ENCODE assay signal across 10 cellular contexts in genomic region chr6:163338671-163339405, GRCh38.
DNase-seq lines count a peak whose midpoint lies in the region; ATAC-seq, FAIRE-seq and TF ChIP-seq lines count a peak whose summit lies in the region.
"Had no signal": no experiment of that assay in that cellular context is flagged by ENCODE, and none has a peak within 500 bp of the region (broad histone marks: within the 10 kb centered on the region; RNA-seq: fewer than 3 reads in every experiment).

No MANE protein-coding gene starts in this region.

- H3K27ac ChIP-seq in SJSA1 (peak overlapping the region; percentile 70), PC-3 (ENCODE audit: low read length) (no peak overlapping the region)

- H3K9ac ChIP-seq in PC-3 (ENCODE audit: low read length) = no peak overlapping the region

- peaks cover 0 to 8% of the 10 kb centered on the region in 2 donors for H3K27me3 Mint-ChIP-seq in natural killer cell treated with Interleukin-12 subunit alpha and Interleukin-12 subunit beta and Interleukin-15 and Interleukin-18, amount 100 ng/mL, for 72 hours

- H3K4me3 Mint-ChIP-seq in natural killer cell treated with Interleukin-12 subunit alpha and Interleukin-12 subunit beta and Interleukin-15 and Interleukin-18, amount 100 ng/mL, for 72 hours = no peak overlapping the region
- H3K4me3 Mint-ChIP-seq: activated T-cell treated with anti-CD3 and anti-CD28 coated beads, Interleukin-2, amount 50 U/mL, for 4 hours had no signal

- intact Hi-C loops in PC-3 (cut with micrococcal nuclease) = no loop called here

- no TSS peak for BruUV-seq in PC-3 (replicated peaks; lab: Mats Ljungman, UMichigan)

- no peaks in the 10 kb centered on the region for H3F3A ChIP-seq in PC-3 (ENCODE audit: low read length, unreplicated experiment)

- no peaks in the 10 kb centered on the region for H3K36me3 Mint-ChIP-seq in natural killer cell treated with Interleukin-12 subunit alpha and Interleukin-12 subunit beta and Interleukin-15 and Interleukin-18, amount 100 ng/mL, for 72 hours

- no peak overlapping the region for H3K4me2 ChIP-seq in PC-3 (ENCODE audit: low read length)

- H2AFZ ChIP-seq in neuron (ENCODE audit: low read depth, low read length) (peak overlapping the region; percentile 1), PC-3 (ENCODE audit: low read length) (no peak overlapping the region)

- no peaks in the 10 kb centered on the region for H3K36me3 ChIP-seq in SJSA1
- no peaks in the 10 kb centered on the region for H3K36me3 ChIP-seq in neuron (ENCODE audit: insufficient read depth, low read length)
- no peaks in the 10 kb centered on the region for H3K36me3 ChIP-seq in PC-3 (ENCODE audit: low read depth, low read length)

- TF ChIP-seq CTCF in PC-3 (conservative IDR thresholded peaks at IDR 0.05; ENCODE audit: low read depth, low read length) = no peak
- TF ChIP-seq CTCF in GM20000 (IDR thresholded peaks at IDR 0.05; ENCODE audit: extremely low read depth, missing control alignments) = no peak

- H4K20me1 ChIP-seq in PC-3 (ENCODE audit: low read length) = no peaks in the 10 kb centered on the region

- POLR2A ChIA-PET in PC-3 (lab: Charles Lee; ENCODE audit: unreplicated experiment) = no interaction called here

- DNase-seq in Daoy (ENCODE audit: low read depth) = peak; percentile 84
- DNase-seq in SJSA1 (ENCODE audit: low read depth in 1 of 2, low spot score in 2 of 2) = peak; percentile 71 to 76
- peak in 1 of 2 donors; percentile 60 for DNase-seq in frontal cortex (ENCODE audit: low spot score in 2 of 2)
- DNase-seq in PC-3 = no peak
- no peak for DNase-seq in T-helper 1 cell
- DNase-seq in GM20000 (ENCODE audit: low spot score) = no peak
- no peak for DNase-seq in natural killer cell treated with Interleukin-12 subunit alpha and Interleukin-12 subunit beta and Interleukin-15 and Interleukin-18, amount 100 ng/mL, for 72 hours (ENCODE audit: low spot score)
- DNase-seq: activated T-cell treated with anti-CD3 and anti-CD28 coated beads, Interleukin-2, amount 50 U/mL, for 4 hours had no signal

- ATAC-seq in PC-3 = no peak
- ATAC-seq in natural killer cell treated with Interleukin-12 subunit alpha and Interleukin-12 subunit beta and Interleukin-15 and Interleukin-18, amount 100 ng/mL, for 72 hours = no peak
- ATAC-seq: activated T-cell treated with anti-CD3 and anti-CD28 coated beads, Interleukin-2, amount 50 U/mL, for 4 hours; Panc1 had no signal

- H3K4me1 ChIP-seq in SJSA1 (replicated peaks) = peaks cover 17% of the 10 kb centered on the region
- peaks cover 60% of the 10 kb centered on the region for H3K4me1 ChIP-seq in neuron (ENCODE audit: insufficient read depth, low read length)
- no peaks in the 10 kb centered on the region for H3K4me1 ChIP-seq in PC-3 (ENCODE audit: insufficient read depth, low read length)

- no peaks in the 10 kb centered on the region for H3K27me3 ChIP-seq in SJSA1 (replicated peaks)
- no peaks in the 10 kb centered on the region for H3K27me3 ChIP-seq in neuron (ENCODE audit: insufficient read depth, low read length)
- no peaks in the 10 kb centered on the region for H3K27me3 ChIP-seq in PC-3 (ENCODE audit: low read length)

- CTCF ChIA-PET in PC-3 (lab: Charles Lee) = no interaction called here

- H3K9me3 ChIP-seq in SJSA1 (replicated peaks) = no peaks in the 10 kb centered on the region
- H3K9me3 ChIP-seq in neuron (ENCODE audit: low read length) = no peaks in the 10 kb centered on the region
- no peaks in the 10 kb centered on the region for H3K9me3 ChIP-seq in PC-3 (ENCODE audit: low read length)

- no peaks in the 10 kb centered on the region for H3K9me2 ChIP-seq in PC-3 (replicated peaks; ENCODE audit: low read length)

- H3K27ac Mint-ChIP-seq in natural killer cell treated with Interleukin-12 subunit alpha and Interleukin-12 subunit beta and Interleukin-15 and Interleukin-18, amount 100 ng/mL, for 72 hours = no peak overlapping the region

- no peaks in the 10 kb centered on the region for H3K9me3 Mint-ChIP-seq in natural killer cell treated with Interleukin-12 subunit alpha and Interleukin-12 subunit beta and Interleukin-15 and Interleukin-18, amount 100 ng/mL, for 72 hours
- H3K9me3 Mint-ChIP-seq: activated T-cell treated with anti-CD3 and anti-CD28 coated beads, Interleukin-2, amount 50 U/mL, for 4 hours had no signal

- FAIRE-seq in frontal cortex (lab: Jason Lieb, UNC) = peak; percentile 92

- H3K79me2 ChIP-seq in PC-3 (ENCODE audit: low read length) = no peaks in the 10 kb centered on the region

- H3K4me1 Mint-ChIP-seq in natural killer cell treated with Interleukin-12 subunit alpha and Interleukin-12 subunit beta and Interleukin-15 and Interleukin-18, amount 100 ng/mL, for 72 hours (ENCODE audit: low read depth in 2 of 2) = no peaks in the 10 kb centered on the region

- H3K4me3 ChIP-seq in SJSA1 (no peak overlapping the region), neuron (ENCODE audit: low read length) (peak overlapping the region; percentile 27), PC-3 (ENCODE audit: low read length) (no peak overlapping the region)

Comparison
In these comparisons a context has a peak if more than half of its experiments do, and no peak if none do; other contexts are left out.
1. DNase-seq: peak in Daoy (single experiment) and SJSA1 (2 of 2); none in PC-3 (single experiment), T-helper 1 cell (0 of 5), GM20000 (single experiment) and natural killer cell treated with Interleukin-12 subunit alpha and Interleukin-12 subunit beta and Interleukin-15 and Interleukin-18, amount 100 ng/mL, for 72 hours (single experiment).